In the genomic region with DNA sequence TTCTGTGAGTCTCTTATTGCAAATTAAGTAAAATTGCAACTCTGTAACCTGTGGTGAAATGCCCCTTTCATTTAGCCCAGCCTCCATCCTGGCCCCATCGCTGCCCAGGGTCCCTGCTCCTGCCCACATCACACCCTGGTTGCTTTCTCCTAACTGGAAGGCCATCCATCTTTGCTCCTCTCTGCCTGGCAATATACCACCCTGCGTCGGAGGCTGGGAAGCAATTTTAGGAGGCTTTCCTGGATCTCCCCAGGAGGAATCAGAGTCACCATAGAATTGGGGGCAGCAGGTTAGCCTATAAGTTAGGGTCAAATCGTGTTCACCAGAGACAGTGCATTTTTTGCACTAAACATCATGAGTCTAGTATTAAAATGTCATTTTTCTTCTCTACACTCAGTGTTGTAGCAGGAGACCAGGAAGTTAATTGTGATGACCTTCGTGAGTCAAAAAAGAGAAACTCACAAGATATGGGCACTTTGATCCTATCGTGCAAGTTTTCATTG, we compare ENCODE assay signal across 18 cellular contexts. TPM values are rescaled to one million over a fixed set of nuclear protein-coding genes. Genes with fewer than 3 reads are reported as not detected.
DNase-seq lines count a peak whose midpoint lies in the region; ATAC-seq, FAIRE-seq and TF ChIP-seq lines count a peak whose summit lies in the region.
"Had no signal": no experiment of that assay in that cellular context is flagged by ENCODE, and none has a peak within 500 bp of the region (broad histone marks: within the 10 kb centered on the region; RNA-seq: fewer than 3 reads in every experiment).

No MANE protein-coding gene starts in this region.

- no peak overlapping the region for H3K9ac ChIP-seq in GM23248
- no peak overlapping the region for H3K9ac ChIP-seq in mesenchymal stem cell (ENCODE audit: low read length)

- H4K8ac ChIP-seq in mesenchymal stem cell (ENCODE audit: low read length) = no peak overlapping the region

- H3K4me2 ChIP-seq in A549 = no peak overlapping the region
- no peak overlapping the region for H3K4me2 ChIP-seq in GM23248 (ENCODE audit: unreplicated experiment)
- no peak overlapping the region for H3K4me2 ChIP-seq in mesenchymal stem cell (ENCODE audit: low read length, poor library complexity, severe bottlenecking)

- no TSS peak for BruUV-seq in Panc1 (replicated peaks; lab: Mats Ljungman, UMichigan)

- H3K4me3 ChIP-seq in A549 (no peak overlapping the region), GM23248 (no peak overlapping the region), Panc1 (ENCODE audit: low read depth in 2 of 2, low read length in 2 of 2) (no peak overlapping the region), mesenchymal stem cell (ENCODE audit: insufficient read depth in 1 of 2, low read depth in 1 of 2, low read length in 2 of 2) (no peak overlapping the region), ascending aorta (no peak overlapping the region)

- peaks cover 31% of the 10 kb centered on the region for H3F3A ChIP-seq in GM23248 (ENCODE audit: insufficient read depth)

- FAIRE-seq in A549 (lab: Jason Lieb, UNC) = no peak
- FAIRE-seq: RCC 7860 had no signal

- ATAC-seq in A549 (no peak), Panc1 (no peak)
- no peak for ATAC-seq in activated CD4-positive, CD25-positive, alpha-beta regulatory T cell treated with anti-CD3 and anti-CD28 coated beads, Interleukin-2, amount 50 U/mL, for 24 hours
- ATAC-seq: Right ventricle myocardium inferior had no signal

- in situ Hi-C loops in GM23248 (cut with MboI) (no loop called here), Panc1 (cut with HindIII; ENCODE audit: low pct_unique_long_range_greater_than_20kb, low sequenced_read_pairs) (no loop called here)

- H4K91ac ChIP-seq in mesenchymal stem cell (ENCODE audit: low read length) = peak overlapping the region; percentile 79

- H3K9me3 ChIP-seq in A549 (peaks cover 11% of the 10 kb centered on the region), GM23248 (ENCODE audit: low read depth) (no peaks in the 10 kb centered on the region), Panc1 (ENCODE audit: control insufficient read depth, insufficient read depth, low read depth, low read length) (no peaks in the 10 kb centered on the region), mesenchymal stem cell (ENCODE audit: control insufficient read depth, low read length) (peaks cover 10% of the 10 kb centered on the region), ascending aorta (no peaks in the 10 kb centered on the region)

- TF ChIP-seq EP300 in A549 (IDR thresholded peaks at IDR 0.05) = no peak

- no peak overlapping the region for H2BK15ac ChIP-seq in mesenchymal stem cell (ENCODE audit: low read depth, poor library complexity, severe bottlenecking)

- peak overlapping the region in 1 of 2 experiments; percentile 28 for H3K14ac ChIP-seq in mesenchymal stem cell (ENCODE audit: low read length in 2 of 2)

- H2AFZ ChIP-seq in GM23248 (peak overlapping the region; percentile 5; the same call in 1 of the 2 replicates), mesenchymal stem cell (ENCODE audit: low read depth, low read length) (no peak overlapping the region)

- H4K20me1 ChIP-seq in GM23248 (ENCODE audit: insufficient read depth) = no peaks in the 10 kb centered on the region

- intact Hi-C loops in Panc1 (cut with micrococcal nuclease; ENCODE audit: unreplicated experiment) (no loop called here), ascending aorta (cut with DNase I) (no loop called here)

- H2BK12ac ChIP-seq in mesenchymal stem cell (ENCODE audit: low read length in 2 of 2) = peak overlapping the region; percentile 88 to 98

- POLR2A ChIA-PET in A549 (lab: Yijun Ruan, JAX) (interaction anchor here (1.8 kb wide), 1 partner anchor 43 kb away, joined by 10 read pairs; a partner anchor contains a TSS), Panc1 (lab: Charles Lee) (no interaction called here)

- H3K36me3 ChIP-seq in GM23248 (ENCODE audit: low read depth) = no peaks in the 10 kb centered on the region
- no peaks in the 10 kb centered on the region for H3K36me3 ChIP-seq in Panc1 (ENCODE audit: control insufficient read depth, insufficient read depth, low read length)
- no peaks in the 10 kb centered on the region for H3K36me3 ChIP-seq in mesenchymal stem cell (ENCODE audit: control insufficient read depth in 1 of 2, insufficient read depth in 2 of 2, low read depth in 1 of 2, low read length in 2 of 2)
- H3K36me3 ChIP-seq in ascending aorta = no peaks in the 10 kb centered on the region

- peak overlapping the region; percentile 27 for H2BK120ac ChIP-seq in mesenchymal stem cell (ENCODE audit: low read depth, low read length)

- TF ChIP-seq CTCF in A549 (IDR thresholded peaks at IDR 0.05) (no peak), Panc1 (IDR thresholded peaks at IDR 0.05) (no peak), ascending aorta (IDR thresholded peaks at IDR 0.05) (no peak)

- no peak overlapping the region for H2BK5ac ChIP-seq in mesenchymal stem cell (ENCODE audit: low read depth, low read length, poor library complexity, severe bottlenecking)

- no peak for TF ChIP-seq RAD21 in A549 (conservative IDR thresholded peaks at IDR 0.05 in 1 of 2, IDR thresholded peaks at IDR 0.05 in 1 of 2)

- peaks cover 42% of the 10 kb centered on the region for H3K4me1 ChIP-seq in A549
- peaks cover 16% of the 10 kb centered on the region for H3K4me1 ChIP-seq in GM23248 (ENCODE audit: insufficient read depth)
- peaks cover 27% of the 10 kb centered on the region for H3K4me1 ChIP-seq in Panc1 (ENCODE audit: control insufficient read depth, insufficient read depth, low read length)
- peaks cover 3% of the 10 kb centered on the region for H3K4me1 ChIP-seq in mesenchymal stem cell (ENCODE audit: control insufficient read depth, insufficient read depth, low read depth, low read length)
- no peaks in the 10 kb centered on the region for H3K4me1 ChIP-seq in ascending aorta

- CTCF ChIA-PET in A549 (lab: Yijun Ruan, JAX) = interaction anchor here (1.1 kb wide), 1 partner anchor 149 kb away, joined by 3 read pairs; no protein-coding TSS in a partner anchor
- CTCF ChIA-PET in Panc1 (lab: Charles Lee) = no interaction called here

- no peak overlapping the region for H3K23ac ChIP-seq in mesenchymal stem cell (ENCODE audit: low read length in 2 of 2)

- H3K27ac ChIP-seq in A549 (peak overlapping the region; percentile 85 to 94; a peak in 5 of 6 replicates), GM23248 (no peak overlapping the region), Panc1 (ENCODE audit: low read length) (peak overlapping the region; percentile 81), mesenchymal stem cell (ENCODE audit: low read length, poor library complexity, severe bottlenecking) (no peak overlapping the region), ascending aorta (no peak overlapping the region)

- DNase-seq in A549 (ENCODE audit: low read depth in 1 of 2, low spot score in 1 of 2) (no peak), GM23248 (no peak), Panc1 (ENCODE audit: low read depth, low spot score) (no peak), mesenchymal stem cell (no peak), MV-4-11 (lab: John Stamatoyannopoulos, UW) (no peak), ascending aorta (ENCODE audit: low spot score in 2 of 2) (no peak), NCI-H82 treated with DMSO at 0.1 percent for 48 hours (lab: John Stamatoyannopoulos, UW; ENCODE audit: unreplicated experiment) (no peak)
- DNase-seq: ACHN, C1 segment of cervical spinal cord, DMS79, H7, NCI-H1417 treated with DMSO at 0.1 percent for 48 hours, NCI-H187 treated with DMSO at 0.1 percent for 48 hours, NCI-H2227 treated with DMSO at 0.1 percent for 48 hours, NCI-H524 had no signal

- H3K27me3 ChIP-seq in GM23248 (replicated peaks; ENCODE audit: insufficient read depth) (no peaks in the 10 kb centered on the region), Panc1 (ENCODE audit: control insufficient read depth, insufficient read depth, low read length) (no peaks in the 10 kb centered on the region), mesenchymal stem cell (ENCODE audit: control insufficient read depth in 1 of 2, insufficient read depth in 1 of 2, low read length in 2 of 2) (no peaks in the 10 kb centered on the region), ascending aorta (no peaks in the 10 kb centered on the region)

- TF ChIP-seq POLR2A in A549 (IDR thresholded peaks at IDR 0.05; ENCODE audit: low read length) = no peak

- H3K79me2 ChIP-seq in GM23248 (ENCODE audit: insufficient read depth) = no peaks in the 10 kb centered on the region

- H2AK5ac ChIP-seq in mesenchymal stem cell (ENCODE audit: low read length, severe bottlenecking) = no peak overlapping the region

- peak overlapping the region; percentile 35 to 76 for H3K4ac ChIP-seq in mesenchymal stem cell (ENCODE audit: low read depth in 1 of 2, low read length in 2 of 2)

- H3K18ac ChIP-seq in mesenchymal stem cell (ENCODE audit: low read depth in 1 of 2, low read length in 2 of 2) = peak overlapping the region; percentile 45 to 59

- H3K79me1 ChIP-seq in mesenchymal stem cell (replicated peaks; ENCODE audit: low read length, poor library complexity, severe bottlenecking) = no peaks in the 10 kb centered on the region

- H3K9me2 ChIP-seq in GM23248 (ENCODE audit: insufficient read depth) = no peaks in the 10 kb centered on the region

- WGBS in A549 (ENCODE audit: missing lambda C conversion rate) = 91% methylated on average over 6 of the region's 6 CpGs
- WGBS in GM23248 (ENCODE audit: low coverage in 1 of 2, low lambda C conversion rate in 2 of 2, missing lambda C conversion rate in 2 of 2), 2 experiments = 82 to 83% methylated on average over 6 of the region's 6 CpGs
- WGBS in mesenchymal stem cell = 95% methylated on average over 6 of the region's 6 CpGs

RNA-seq across cellular contexts. Expression of a gene that starts 14.5 kb away (rescaled TPM):
- polyA plus RNA-seq in A549 (2011; rRNA removed) (0.16 TPM in 1 of 2 replicates, not detected in the other), A549 (2017; fragmentation: RNase III; extraction: RNeasy Plus Mini Kit Qiagen cat#74134 plus additional on column Dnase treatment) (0.06 to 0.12 TPM in 2 of 3 replicates, not detected in the other), GM23248 (2016; fragmentation: Nextera tagmentation; extraction: Ambion mirVana) (not detected in 2 replicates)
- polyA plus RNA-seq in A549 (2012; cell fraction: cytosol; rRNA removed) = 0.05 and 0.09 TPM in 2 replicates
- 0.12 TPM in 1 of 2 replicates, not detected in the other for polyA plus RNA-seq in A549 (2012; cell fraction: nucleus; rRNA removed)
- polyA minus RNA-seq in A549 (2011; rRNA and poly(A)+ RNA removed) = 0.37 TPM in 1 of 2 replicates, not detected in the other
- not detected in 2 replicates for total RNA-seq in GM23248 (2014; rRNA removed; shearing (Covaris generic))
- total RNA-seq in Panc1 (2021; ENCODE audit: unreplicated experiment) (0.90 TPM), ascending aorta (not detected)
- polyA plus RNA-seq in Panc1 (2012; ENCODE audit: insufficient read length) = 0.48 TPM
- polyA plus RNA-seq in mesenchymal stem cell (2013, experiment 1 of 2) = 0.15 TPM
- polyA plus RNA-seq in mesenchymal stem cell (2013, experiment 2 of 2) = 0.26 TPM
- total RNA-seq: H7, Right ventricle myocardium inferior had no signal

RNA-seq across cellular contexts. Expression of a gene that starts 42.5 kb away (rescaled TPM):
- polyA plus RNA-seq in A549 (2011; rRNA removed) = 356 and 391 TPM in 2 replicates
- polyA plus RNA-seq in A549 (2012; cell fraction: cytosol; rRNA removed) = 99.8 and 102 TPM in 2 replicates
- polyA plus RNA-seq in A549 (2012; cell fraction: nucleus; rRNA removed) = 37.3 and 47.0 TPM in 2 replicates
- 158 to 166 TPM (median 161 TPM) in 3 replicates for polyA plus RNA-seq in A549 (2017; fragmentation: RNase III; extraction: RNeasy Plus Mini Kit Qiagen cat#74134 plus additional on column Dnase treatment)
- polyA minus RNA-seq in A549 (2011; rRNA and poly(A)+ RNA removed) = 72.5 and 89.1 TPM in 2 replicates
- 204 and 277 TPM in 2 replicates for total RNA-seq in GM23248 (2014; rRNA removed; shearing (Covaris generic))
- 290 and 299 TPM in 2 replicates for polyA plus RNA-seq in GM23248 (2016; fragmentation: Nextera tagmentation; extraction: Ambion mirVana)
- total RNA-seq in Panc1 (2021; ENCODE audit: unreplicated experiment) = 228 TPM
- 140 TPM for polyA plus RNA-seq in Panc1 (2012; ENCODE audit: insufficient read length)
- polyA plus RNA-seq in mesenchymal stem cell (2013, experiment 1 of 2) = 185 TPM
- polyA plus RNA-seq in mesenchymal stem cell (2013, experiment 2 of 2) = 192 TPM
- total RNA-seq in ascending aorta = 109 TPM

Comparison
In these comparisons a context has a peak if more than half of its experiments do, and no peak if none do; other contexts are left out.
1. H3K27ac ChIP-seq: peak in A549 (2 of 2) and Panc1 (single experiment); none in GM23248 (single experiment), mesenchymal stem cell (single experiment) and ascending aorta (0 of 2).